ENCODE assay signal across 20 cellular contexts in genomic region chrX:71184803-71185495, GRCh38. TPM values are rescaled to one million over a fixed set of nuclear protein-coding genes. Genes with fewer than 3 reads are reported as not detected.
DNase-seq lines count a peak whose midpoint lies in the region; ATAC-seq and TF ChIP-seq lines count a peak whose summit lies in the region.
"Had no signal": no experiment of that assay in that cellular context is flagged by ENCODE, and none has a peak within 500 bp of the region (broad histone marks: within the 10 kb centered on the region; RNA-seq: fewer than 3 reads in every experiment).

No MANE protein-coding gene starts in this region.

- H2AFZ ChIP-seq in GM23338: no peak overlapping the region

- no peaks in the 10 kb centered on the region for H3K9me2 ChIP-seq in GM23338 (ENCODE audit: insufficient read depth)

- H4K20me1 ChIP-seq in GM23338 (replicated peaks; ENCODE audit: insufficient read depth): no peaks in the 10 kb centered on the region

- peak; percentile 18 for DNase-seq in DMS 273 (lab: John Stamatoyannopoulos, UW; ENCODE audit: unreplicated experiment)
- DNase-seq in DMS 273 treated with DMSO at 0.1 percent for 48 hours (lab: John Stamatoyannopoulos, UW): no peak
- DNase-seq in G401 (ENCODE audit: low spot score): peak; percentile 53
- DNase-seq in naive B cell: no peak
- DNase-seq in activated CD4-positive, alpha-beta T cell treated with anti-CD3 and anti-CD28 coated beads for 4 hours: no peak
- DNase-seq in GM23338 (ENCODE audit: low spot score): no peak
- DNase-seq: activated CD4-positive, alpha-beta T cell treated with anti-CD3 and anti-CD28 coated beads, Interleukin-2, amount 50 U/mL, for 48 hours; effector CD8-positive, alpha-beta T cell; H7; KG1; NCI-H187; stimulated activated CD8-positive, alpha-beta memory T cell treated with anti-CD3 and anti-CD28 coated beads, Interleukin-4, amount 100 ng/mL, for 48 hours; T-helper 9 cell; trophoblast cell had no signal

- ATAC-seq in naive B cell (ENCODE audit: low read depth in 2 of 2) (no peak), GM23338 (no peak), HG03439 (IDR thresholded peaks at IDR 0.05; ENCODE audit: unreplicated experiment) (no peak)
- ATAC-seq: Right ventricle myocardium inferior had no signal

- H3K36me3 Mint-ChIP-seq in naive B cell: no peaks in the 10 kb centered on the region
- H3K36me3 Mint-ChIP-seq in GM23338 (ENCODE audit: low read depth): no peaks in the 10 kb centered on the region

- H3K9me3 Mint-ChIP-seq in naive B cell (no peaks in the 10 kb centered on the region), GM23338 (no peaks in the 10 kb centered on the region)

- peaks cover 0 to 11% (median 5%) of the 10 kb centered on the region in 3 donors for H3K4me1 Mint-ChIP-seq in naive B cell
- peaks cover 23% of the 10 kb centered on the region for H3K4me1 Mint-ChIP-seq in GM23338

- no peaks in the 10 kb centered on the region for H3F3A ChIP-seq in GM23338 (replicated peaks; ENCODE audit: low read depth)

- H3K27me3 Mint-ChIP-seq in naive B cell: no peaks in the 10 kb centered on the region
- no peaks in the 10 kb centered on the region for H3K27me3 Mint-ChIP-seq in GM23338 (ENCODE audit: insufficient read depth, low read depth, poor library complexity)

- TF ChIP-seq CTCF in VCaP (conservative IDR thresholded peaks at IDR 0.05) (0 out of 2 replicates have a peak, but pooled peaks have one; percentile 14), GM23338 (conservative IDR thresholded peaks at IDR 0.05; ENCODE audit: low read depth in 2 of 2) (no peak)

- H3K4me3 ChIP-seq in GM23338: no peak overlapping the region
- H3K4me3 ChIP-seq: right atrium auricular region had no signal

- in situ Hi-C loops in G401 (cut with HindIII; ENCODE audit: low sequenced_read_pairs): no loop called here

- no peaks in the 10 kb centered on the region for H3K36me3 ChIP-seq in GM23338 (ENCODE audit: insufficient read depth)
- H3K36me3 ChIP-seq: right atrium auricular region had no signal

- H3K27ac ChIP-seq in VCaP (peak overlapping the region; percentile 81), GM23338 (ENCODE audit: low read depth) (no peak overlapping the region)
- H3K27ac ChIP-seq: 22Rv1, right atrium auricular region had no signal

- no peaks in the 10 kb centered on the region; the same call in 1 of the 2 replicates for H3K4me1 ChIP-seq in GM23338 (ENCODE audit: insufficient read depth)

- no peaks in the 10 kb centered on the region for H3K79me2 ChIP-seq in GM23338 (replicated peaks; ENCODE audit: insufficient read depth)

- no peaks in the 10 kb centered on the region for H3K27me3 ChIP-seq in GM23338 (ENCODE audit: insufficient read depth)
- H3K27me3 ChIP-seq: right atrium auricular region had no signal

- H3K4me3 Mint-ChIP-seq in naive B cell: no peak overlapping the region
- H3K4me3 Mint-ChIP-seq in GM23338: no peak overlapping the region

- H3K27ac Mint-ChIP-seq in naive B cell (peak overlapping the region in 4 of 6 donors; percentile 18 to 62 (median 34)), GM23338 (no peak overlapping the region)

- H3K4me2 ChIP-seq in GM23338: no peak overlapping the region

TF ChIP-seq in GM23338, 12 proteins besides CTCF, POLR2A, EP300 and RAD21:
- TF ChIP-seq ZNF462 (CRISPR knock-in tag; IDR thresholded peaks at IDR 0.05): no peak

RNA-seq across cellular contexts. Expression of gene GJB1, which starts 38.1 kb away (rescaled TPM):
- 0.37 TPM in 1 of 2 replicates, not detected in the other for total RNA-seq in G401 (2014; rRNA removed; shearing (Covaris generic))
- not detected for polyA plus RNA-seq in naive B cell (ENCODE audit: low read depth in 6 of 6)
- total RNA-seq in GM23338 (2014; rRNA removed; shearing (Covaris generic)): 0.14 TPM in 1 of 2 replicates, not detected in the other
- not detected in 2 replicates for polyA plus RNA-seq in GM23338 (2016; fragmentation: Nextera tagmentation; extraction: Ambion mirVana)
- total RNA-seq: right atrium auricular region, Right ventricle myocardium inferior had no signal
- polyA plus RNA-seq: neural cell had no signal

RNA-seq across cellular contexts. Expression of gene NLGN3, which starts 40.3 kb away (rescaled TPM):
- 0.31 TPM in 1 of 2 replicates, not detected in the other for total RNA-seq in G401 (2014; rRNA removed; shearing (Covaris generic))
- under 1 TPM in 2 of 6 donors, not detected in 4; 0.09 to 0.35 TPM for polyA plus RNA-seq in naive B cell (ENCODE audit: low read depth in 6 of 6)
- 15.3 and 17.2 TPM in 2 replicates for total RNA-seq in GM23338 (2014; rRNA removed; shearing (Covaris generic))
- 4.5 and 5.2 TPM in 2 replicates for polyA plus RNA-seq in GM23338 (2016; fragmentation: Nextera tagmentation; extraction: Ambion mirVana)

Comparison
In these comparisons a context has a peak if more than half of its experiments do, and no peak if none do; other contexts are left out.
1. DNase-seq: peak in DMS 273 (single experiment) and G401 (single experiment); none in DMS 273 treated with DMSO at 0.1 percent for 48 hours (single experiment), naive B cell (single experiment), activated CD4-positive, alpha-beta T cell treated with anti-CD3 and anti-CD28 coated beads for 4 hours (0 of 2) and GM23338 (single experiment).
2. RNA of gene NLGN3, which starts 40.3 kb away (total RNA-seq): 15.3 to 17.2 TPM in GM23338; 0.31 TPM in G401; every median in the first group is over 10 times any median in the second.